In the genomic region with DNA sequence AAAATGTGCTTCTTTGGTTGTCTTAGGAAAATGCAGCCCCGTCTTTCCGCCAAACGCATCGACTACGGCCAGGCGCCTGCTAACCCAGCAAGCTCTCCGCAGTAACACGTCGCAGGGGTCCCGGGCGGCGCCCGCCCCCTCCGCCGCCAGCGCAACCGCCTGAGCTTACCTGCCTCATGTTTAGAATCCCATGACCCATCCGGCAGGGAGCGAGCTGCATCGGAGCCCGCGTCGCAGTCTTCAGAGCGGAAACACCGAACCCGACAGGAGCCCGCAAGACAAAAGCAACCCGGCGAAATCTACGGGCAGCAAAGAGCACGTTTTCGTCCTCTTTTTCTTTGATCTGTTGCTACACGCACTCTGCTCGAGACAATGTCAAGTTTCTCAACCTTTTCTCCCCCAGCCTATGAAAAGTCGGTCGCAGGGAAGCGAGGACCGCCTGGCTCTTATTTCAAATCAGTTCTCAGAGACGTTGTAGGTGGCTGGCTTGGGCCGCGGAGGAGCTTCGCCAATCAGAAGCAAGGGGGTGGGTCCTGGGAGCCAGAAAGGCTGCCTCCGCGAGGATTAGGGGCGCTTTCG, we compare ENCODE assay signal across 9 cellular contexts. TPM values are rescaled to one million over a fixed set of nuclear protein-coding genes. Genes with fewer than 3 reads are reported as not detected.
A peak's percentile ranks its signal among the peaks of the same experiment; 100 is the strongest.
DNase-seq lines count a peak whose midpoint lies in the region; ATAC-seq, FAIRE-seq and TF ChIP-seq lines count a peak whose summit lies in the region.
"Had no signal": no experiment of that assay in that cellular context is flagged by ENCODE, and none has a peak within 500 bp of the region (broad histone marks: within the 10 kb centered on the region; RNA-seq: fewer than 3 reads in every experiment).

A gene with protein sequence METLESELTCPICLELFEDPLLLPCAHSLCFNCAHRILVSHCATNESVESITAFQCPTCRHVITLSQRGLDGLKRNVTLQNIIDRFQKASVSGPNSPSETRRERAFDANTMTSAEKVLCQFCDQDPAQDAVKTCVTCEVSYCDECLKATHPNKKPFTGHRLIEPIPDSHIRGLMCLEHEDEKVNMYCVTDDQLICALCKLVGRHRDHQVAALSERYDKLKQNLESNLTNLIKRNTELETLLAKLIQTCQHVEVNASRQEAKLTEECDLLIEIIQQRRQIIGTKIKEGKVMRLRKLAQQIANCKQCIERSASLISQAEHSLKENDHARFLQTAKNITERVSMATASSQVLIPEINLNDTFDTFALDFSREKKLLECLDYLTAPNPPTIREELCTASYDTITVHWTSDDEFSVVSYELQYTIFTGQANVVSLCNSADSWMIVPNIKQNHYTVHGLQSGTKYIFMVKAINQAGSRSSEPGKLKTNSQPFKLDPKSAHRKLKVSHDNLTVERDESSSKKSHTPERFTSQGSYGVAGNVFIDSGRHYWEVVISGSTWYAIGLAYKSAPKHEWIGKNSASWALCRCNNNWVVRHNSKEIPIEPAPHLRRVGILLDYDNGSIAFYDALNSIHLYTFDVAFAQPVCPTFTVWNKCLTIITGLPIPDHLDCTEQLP (minus strand): TSS at position 465 of the 579 bp plus-strand sequence. CDS start 53,038 bp downstream, outside the sequence.

- no TSS peak for BruUV-seq in HepG2 (replicated peaks; lab: Mats Ljungman, UMichigan)

- DNase-seq in HepG2 (ENCODE audit: low spot score): no peak
- DNase-seq in NCI-H2107 (lab: John Stamatoyannopoulos, UW): peak; percentile 25
- peak; percentile 21 for DNase-seq in activated naive CD8-positive, alpha-beta T cell treated with anti-CD3 and anti-CD28 coated beads, Interleukin-2, amount 10 ng/mL, durations not matched to agents 7 days and 5 days
- peak; percentile 79 for DNase-seq in Right ventricle myocardium superior
- peak; percentile 26 for DNase-seq in omental fat pad (ENCODE audit: low spot score)
- no peak for DNase-seq in NAMALWA (ENCODE audit: low spot score)
- no peak for DNase-seq in HT-29 (ENCODE audit: low spot score)

- POLR2A ChIA-PET in HepG2 (lab: Yijun Ruan, JAX): no interaction called here
- POLR2A ChIA-PET in activated naive CD8-positive, alpha-beta T cell treated with anti-CD3 and anti-CD28 coated beads, Interleukin-2, amount 10 ng/mL, durations not matched to agents 7 days and 5 days (lab: Charles Lee): no interaction called here

- no peak for TF ChIP-seq POLR2A in HepG2 (IDR thresholded peaks at IDR 0.05; ENCODE audit: insufficient read depth in 1 of 2, low read depth in 2 of 2, low read length in 2 of 2)

- H3K4me1 Mint-ChIP-seq in activated naive CD8-positive, alpha-beta T cell treated with anti-CD3 and anti-CD28 coated beads, Interleukin-2, amount 10 ng/mL, durations not matched to agents 7 days and 5 days: peaks cover 7% of the 10 kb centered on the region

- H3K79me2 ChIP-seq in HepG2 (ENCODE audit: insufficient read depth, low read length): no peaks in the 10 kb centered on the region

- H3K4me3 ChIP-seq in liver (ENCODE audit: low read depth in 1 of 3, low read length in 3 of 3) (peak within 1 kb of the TSS; percentile 66 to 72 (median 69)), HepG2 (replicated peaks in 1 of 3; ENCODE audit: insufficient read depth in 1 of 3, low read depth in 2 of 3, low read length in 3 of 3) (no peak within 1 kb of the TSS)

- H3K27me3 ChIP-seq in liver (ENCODE audit: control insufficient read depth in 4 of 4, insufficient read depth in 4 of 4, low read length in 3 of 4) (no peaks in the 10 kb centered on the region), HepG2 (ENCODE audit: control insufficient read depth in 1 of 2, insufficient read depth in 2 of 2, low read length in 2 of 2) (no peaks in the 10 kb centered on the region)

- intact Hi-C loops in HepG2 (cut with micrococcal nuclease; ENCODE audit: unreplicated experiment) (no loop called here), Right ventricle myocardium superior (cut with DNase I) (no loop called here)

- peak in 1 of 2 donors; percentile 47 for TF ChIP-seq RAD21 in liver (IDR thresholded peaks at IDR 0.05)
- no peak for TF ChIP-seq RAD21 in HepG2 (CRISPR knock-in tag; IDR thresholded peaks at IDR 0.05)

- TF ChIP-seq EP300 in HepG2 (IDR thresholded peaks at IDR 0.05; ENCODE audit: low read depth in 2 of 2, low read length in 2 of 2) (no peak), HepG2 (CRISPR knock-in tag; IDR thresholded peaks at IDR 0.05; ENCODE audit: borderline replicate concordance) (no peak)

- H3K9ac ChIP-seq in liver (ENCODE audit: low read depth in 1 of 2, low read length in 2 of 2) (peak within 1 kb of the TSS; percentile 42 to 63), HepG2 (ENCODE audit: insufficient read depth, low read depth, low read length) (no peak within 1 kb of the TSS)

- TF ChIP-seq CTCF in liver (IDR thresholded peaks at IDR 0.05; ENCODE audit: low read depth, low read length, missing input control) (no peak), HepG2 (CRISPR knock-in tag; IDR thresholded peaks at IDR 0.05) (no peak), omental fat pad (IDR thresholded peaks at IDR 0.05) (no peak)

- 1% methylated on average over 46 of the region's 46 CpGs for WGBS in liver
- no CpG with 5 or more reads among the region's 46 CpGs for WGBS in HepG2 (ENCODE audit: low lambda C conversion rate)

- CTCF ChIA-PET in HepG2 (lab: Yijun Ruan, JAX; ENCODE audit: low intra/inter-chr PET ratio, low total read pairs): no interaction called here

- H3K4me3 Mint-ChIP-seq in activated naive CD8-positive, alpha-beta T cell treated with anti-CD3 and anti-CD28 coated beads, Interleukin-2, amount 10 ng/mL, durations not matched to agents 7 days and 5 days: peak within 1 kb of the TSS; percentile 63

- no peaks in the 10 kb centered on the region for H3K9me3 Mint-ChIP-seq in activated naive CD8-positive, alpha-beta T cell treated with anti-CD3 and anti-CD28 coated beads, Interleukin-2, amount 10 ng/mL, durations not matched to agents 7 days and 5 days

- H4K20me1 ChIP-seq in HepG2 (ENCODE audit: insufficient read depth, low read length): no peaks in the 10 kb centered on the region

- no peak for FAIRE-seq in HepG2 (lab: Jason Lieb, UNC)
- FAIRE-seq: islet of Langerhans had no signal

- ATAC-seq in HepG2 (no peak), Right ventricle myocardium superior (ENCODE audit: poor library complexity) (peak; percentile 93), omental fat pad (ENCODE audit: low FRiP score) (peak; percentile 73)
- ATAC-seq in activated naive CD8-positive, alpha-beta T cell treated with anti-CD3 and anti-CD28 coated beads, Interleukin-2, amount 10 ng/mL, durations not matched to agents 7 days and 5 days (ENCODE audit: low read depth): peak; percentile 45

- in situ Hi-C loops in HepG2 (cut with HindIII; ENCODE audit: extremely low pct_ligation_motif_present, low pct_unique_long_range_greater_than_20kb): no loop called here

- H3K27ac ChIP-seq in liver (ENCODE audit: low read depth in 1 of 2, low read length in 2 of 2) (peak within 1 kb of the TSS; percentile 59 to 67), HepG2 (ENCODE audit: extremely low read length, insufficient read depth, low read length) (no peak within 1 kb of the TSS)

- no peak within 1 kb of the TSS for H2AFZ ChIP-seq in HepG2 (ENCODE audit: low read length)

- peaks cover 36% of the 10 kb centered on the region for H3K27me3 Mint-ChIP-seq in activated naive CD8-positive, alpha-beta T cell treated with anti-CD3 and anti-CD28 coated beads, Interleukin-2, amount 10 ng/mL, durations not matched to agents 7 days and 5 days

- no peak within 1 kb of the TSS for H3K27ac Mint-ChIP-seq in activated naive CD8-positive, alpha-beta T cell treated with anti-CD3 and anti-CD28 coated beads, Interleukin-2, amount 10 ng/mL, durations not matched to agents 7 days and 5 days

- peaks cover 0 to 11% (median 3%) of the 10 kb centered on the region in 4 donors for H3K4me1 ChIP-seq in liver (ENCODE audit: control insufficient read depth in 4 of 4, insufficient read depth in 4 of 4, low read length in 3 of 4)
- no peaks in the 10 kb centered on the region for H3K4me1 ChIP-seq in HepG2 (ENCODE audit: insufficient read depth, low read length)

- H3K9me3 ChIP-seq in liver (ENCODE audit: control insufficient read depth in 4 of 4, low read length in 3 of 4) (no peaks in the 10 kb centered on the region), HepG2 (ENCODE audit: low read length) (no peaks in the 10 kb centered on the region)

- no peaks in the 10 kb centered on the region for H3K36me3 Mint-ChIP-seq in activated naive CD8-positive, alpha-beta T cell treated with anti-CD3 and anti-CD28 coated beads, Interleukin-2, amount 10 ng/mL, durations not matched to agents 7 days and 5 days

- H3K4me2 ChIP-seq in HepG2 (ENCODE audit: low read depth, low read length): no peak within 1 kb of the TSS

- H3K36me3 ChIP-seq in liver (ENCODE audit: control insufficient read depth in 4 of 4, insufficient read depth in 3 of 4, low read depth in 1 of 4, low read length in 3 of 4) (no peaks in the 10 kb centered on the region), HepG2 (replicated peaks in 1 of 2; ENCODE audit: control insufficient read depth in 1 of 2, insufficient read depth in 2 of 2, low read length in 2 of 2) (no peaks in the 10 kb centered on the region)

RNA-seq across cellular contexts. Expression of the gene that starts here (rescaled TPM):
- total RNA-seq in liver (1 to 10 TPM; 4.0 to 7.9 TPM), HepG2 (2016; rRNA removed; fragmentation: Illumina TruSeq; extraction: Trizol) (0.86 and 1.2 TPM in 2 replicates), Right ventricle myocardium superior (7.3 TPM), omental fat pad (10 to 100 TPM in 2 of 4 donors, 1 to 10 TPM in 2; 8.3 to 14.5 (median 10.8) TPM)
- polyA plus RNA-seq in liver (1 to 10 TPM; 1.8 to 4.4 TPM), HepG2 (2011; rRNA removed) (1.1 and 1.2 TPM in 2 replicates)
- total RNA-seq in HepG2 (2016; cell fraction: cytosol; rRNA removed; fragmentation: Illumina TruSeq; extraction: Trizol; ENCODE audit: low read depth): 1.5 TPM in 2 replicates
- 1.00 and 1.2 TPM in 2 replicates for total RNA-seq in HepG2 (2016; cell fraction: insoluble cytoplasmic fraction; rRNA removed; fragmentation: Illumina TruSeq; extraction: Trizol)
- total RNA-seq in HepG2 (2016; cell fraction: membrane; rRNA removed; fragmentation: Illumina TruSeq; extraction: Trizol): 1.4 and 1.7 TPM in 2 replicates
- 1.4 TPM in 2 replicates for total RNA-seq in HepG2 (2016; cell fraction: nucleus; rRNA removed; fragmentation: Illumina TruSeq; extraction: Trizol)
- 0.85 and 1.0 TPM in 2 replicates for polyA plus RNA-seq in HepG2 (2011; cell fraction: cytosol; rRNA removed)
- 2.2 and 2.4 TPM in 2 replicates for polyA plus RNA-seq in HepG2 (2011; cell fraction: nucleus; rRNA removed)
- 1.1 and 1.6 TPM in 2 replicates for polyA plus RNA-seq in HepG2 (2012)
- polyA plus RNA-seq in HepG2 (2016; cell fraction: cytosol; fragmentation: Illumina TruSeq; extraction: Trizol; ENCODE audit: low read depth): 0.11 and 0.16 TPM in 2 replicates
- polyA plus RNA-seq in HepG2 (2016; cell fraction: insoluble cytoplasmic fraction; fragmentation: Illumina TruSeq; extraction: Trizol; ENCODE audit: low read depth): 0.65 and 0.91 TPM in 2 replicates
- 0.37 and 0.44 TPM in 2 replicates for polyA plus RNA-seq in HepG2 (2016; cell fraction: membrane; fragmentation: Illumina TruSeq; extraction: Trizol; ENCODE audit: low read depth)
- polyA plus RNA-seq in HepG2 (2016; cell fraction: nucleus; fragmentation: Illumina TruSeq; extraction: Trizol; ENCODE audit: insufficient read depth, low read depth): 1.5 and 2.3 TPM in 2 replicates
- 9.5 and 48.9 TPM in 2 replicates for polyA minus RNA-seq in HepG2 (2011; rRNA and poly(A)+ RNA removed; ENCODE audit: low replicate concordance)
- polyA minus RNA-seq in HepG2 (2011; cell fraction: cytosol; rRNA and poly(A)+ RNA removed): 1.5 and 1.6 TPM in 2 replicates
- polyA minus RNA-seq in HepG2 (2011; cell fraction: nucleus; rRNA and poly(A)+ RNA removed): 2.5 and 2.6 TPM in 2 replicates
- under 1 TPM; 0.11 to 0.22 TPM for total RNA-seq in activated naive CD8-positive, alpha-beta T cell treated with anti-CD3 and anti-CD28 coated beads, Interleukin-2, amount 10 ng/mL, durations not matched to agents 7 days and 5 days
- 5.5 and 5.7 TPM in 2 replicates for total RNA-seq in HT-29 (2014; rRNA removed; shearing (Covaris generic))

Comparison
In these comparisons a context has a peak if more than half of its experiments do, and no peak if none do; other contexts are left out.
1. H3K4me3 ChIP-seq: peak in liver (3 of 3); none in HepG2 (0 of 3).
2. Peak in DNase-seq and ATAC-seq in activated naive CD8-positive, alpha-beta T cell treated with anti-CD3 and anti-CD28 coated beads, Interleukin-2, amount 10 ng/mL, durations not matched to agents 7 days and 5 days; RNA of the gene not detected or under 1 TPM.
3. DNase-seq: peak in NCI-H2107 (single experiment), Right ventricle myocardium superior (single experiment) and omental fat pad (single experiment); none in HepG2 (single experiment), NAMALWA (single experiment) and HT-29 (single experiment).